1 cellular context compared by ENCODE assay signal in the genomic region with DNA sequence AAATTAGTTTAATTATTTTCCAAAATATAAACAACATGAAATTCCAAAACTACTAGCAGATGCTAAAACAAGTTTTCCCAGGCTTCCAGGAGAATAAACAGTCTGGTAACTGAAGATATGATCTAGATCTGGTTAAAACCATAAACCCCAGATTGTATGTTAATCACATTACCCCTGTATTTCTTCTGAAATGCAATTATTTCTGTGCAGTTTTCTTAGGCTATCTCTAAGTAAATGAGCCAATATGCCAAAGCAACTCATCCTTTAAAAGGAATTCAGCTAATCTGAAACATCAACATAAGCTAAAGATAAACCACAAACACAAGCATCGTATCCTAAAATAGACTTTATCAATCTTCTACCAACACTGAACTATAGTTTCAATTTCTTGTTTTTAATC.
TF ChIP-seq lines count a peak whose summit lies in the region.

No MANE protein-coding gene starts in this region.

TF ChIP-seq in SK-N-SH, 30 proteins besides CTCF, POLR2A, EP300 and RAD21 (continued from another document):
- TF ChIP-seq, protein P1, sequence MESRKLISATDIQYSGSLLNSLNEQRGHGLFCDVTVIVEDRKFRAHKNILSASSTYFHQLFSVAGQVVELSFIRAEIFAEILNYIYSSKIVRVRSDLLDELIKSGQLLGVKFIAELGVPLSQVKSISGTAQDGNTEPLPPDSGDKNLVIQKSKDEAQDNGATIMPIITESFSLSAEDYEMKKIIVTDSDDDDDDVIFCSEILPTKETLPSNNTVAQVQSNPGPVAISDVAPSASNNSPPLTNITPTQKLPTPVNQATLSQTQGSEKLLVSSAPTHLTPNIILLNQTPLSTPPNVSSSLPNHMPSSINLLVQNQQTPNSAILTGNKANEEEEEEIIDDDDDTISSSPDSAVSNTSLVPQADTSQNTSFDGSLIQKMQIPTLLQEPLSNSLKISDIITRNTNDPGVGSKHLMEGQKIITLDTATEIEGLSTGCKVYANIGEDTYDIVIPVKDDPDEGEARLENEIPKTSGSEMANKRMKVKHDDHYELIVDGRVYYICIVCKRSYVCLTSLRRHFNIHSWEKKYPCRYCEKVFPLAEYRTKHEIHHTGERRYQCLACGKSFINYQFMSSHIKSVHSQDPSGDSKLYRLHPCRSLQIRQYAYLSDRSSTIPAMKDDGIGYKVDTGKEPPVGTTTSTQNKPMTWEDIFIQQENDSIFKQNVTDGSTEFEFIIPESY (IDR thresholded peaks at IDR 0.05; ENCODE audit: borderline replicate concordance, low read depth): no peak
- no peak for TF ChIP-seq YY1 (IDR thresholded peaks at IDR 0.05; ENCODE audit: low read depth)
- TF ChIP-seq RCOR1 (IDR thresholded peaks at IDR 0.05; ENCODE audit: low read length): peak; percentile 93
- 0 out of 2 replicates have a peak, but pooled peaks have one; percentile 17 for TF ChIP-seq FOXJ3 (CRISPR knock-in tag; IDR thresholded peaks at IDR 0.05)
